8 cellular contexts compared by ENCODE assay signal in genomic region chr2:84314901-84315330, GRCh38.
A peak's percentile ranks its signal among the peaks of the same experiment; 100 is the strongest.
DNase-seq lines count a peak whose midpoint lies in the region; ATAC-seq lines count a peak whose summit lies in the region.

No MANE protein-coding gene starts in this region.

- no peaks in the 10 kb centered on the region; the same call in 1 of the 2 replicates for H3K4me1 ChIP-seq in iPS DF 6.9 (ENCODE audit: control insufficient read depth, insufficient read depth, low read length)

- H3K4me3 ChIP-seq in iPS DF 6.9 (ENCODE audit: low read length): no peak overlapping the region

- H3K9me3 ChIP-seq in iPS DF 6.9 (ENCODE audit: control insufficient read depth, insufficient read depth, low read length): no peaks in the 10 kb centered on the region

- ATAC-seq in HG02763 (IDR thresholded peaks at IDR 0.05; ENCODE audit: unreplicated experiment): peak; percentile 96

- DNase-seq in activated gamma-delta T cell treated with Interleukin-2 at 50 U/mL for 16 hours (peak; percentile 56), activated gamma-delta T cell (lab: John Stamatoyannopoulos, UW) (no peak), NCI-H128 (lab: John Stamatoyannopoulos, UW; ENCODE audit: unreplicated experiment) (peak; percentile 68), T1000 (lab: John Stamatoyannopoulos, UW) (peak; percentile 37), astrocyte of the hippocampus (ENCODE audit: low read depth, low spot score) (peak; percentile 90), iPS DF 6.9 (ENCODE audit: low read depth, low spot score) (peak; percentile 93)
- DNase-seq in stimulated activated CD4-positive, alpha-beta T cell treated with anti-CD3 and anti-CD28 coated beads, Interleukin-15, amount 100 ng/mL, for 1 hour (ENCODE audit: low read depth in 1 of 2, low spot score in 1 of 2): peak; percentile 15 to 63

- H3K27ac ChIP-seq in iPS DF 6.9 (ENCODE audit: low read length): no peak overlapping the region

- no CpG with 5 or more reads among the region's 11 CpGs for WGBS in iPS DF 6.9 (ENCODE audit: insufficient coverage, insufficient read length)

- no peaks in the 10 kb centered on the region for H3K27me3 ChIP-seq in iPS DF 6.9 (ENCODE audit: control insufficient read depth, insufficient read depth, low read length)

- H3K36me3 ChIP-seq in iPS DF 6.9 (ENCODE audit: control insufficient read depth, insufficient read depth, low read length): no peaks in the 10 kb centered on the region
